Comparison of ENCODE assay signal across 19 cellular contexts in genomic region chr3:22836131-22836530, GRCh38.
DNase-seq lines count a peak whose midpoint lies in the region; ATAC-seq and TF ChIP-seq lines count a peak whose summit lies in the region.
"Had no signal": no experiment of that assay in that cellular context is flagged by ENCODE, and none has a peak within 500 bp of the region (broad histone marks: within the 10 kb centered on the region; RNA-seq: fewer than 3 reads in every experiment).

No MANE protein-coding gene starts in this region.

- H3K36me3 ChIP-seq in lung (ENCODE audit: control insufficient read depth in 2 of 2, insufficient read depth in 2 of 2, low read length in 2 of 2) (no peaks in the 10 kb centered on the region), smooth muscle cell (ENCODE audit: low read depth) (no peaks in the 10 kb centered on the region)

- H3F3A ChIP-seq in smooth muscle cell (ENCODE audit: low read depth): peaks cover 11% of the 10 kb centered on the region

- H3K27ac ChIP-seq in lung (ENCODE audit: low read depth in 1 of 2, low read length in 1 of 2): no peak overlapping the region
- peak overlapping the region; percentile 51 for H3K27ac ChIP-seq in smooth muscle cell (ENCODE audit: low read depth)
- H3K27ac ChIP-seq: C4-2B had no signal

- peak overlapping the region; percentile 19 for H3K27ac Mint-ChIP-seq in dendritic cell treated with granulocyte-macrophage colony-stimulating factor and Interleukin-4, amounts not matched to agents 40 ng/mL and 50 ng/mL, for 4 days

- no peaks in the 10 kb centered on the region for H3K27me3 ChIP-seq in lung (ENCODE audit: control insufficient read depth, insufficient read depth)
- no peaks in the 10 kb centered on the region for H3K27me3 ChIP-seq in smooth muscle cell (ENCODE audit: low read depth)

- no peaks in the 10 kb centered on the region for H4K20me1 ChIP-seq in smooth muscle cell (ENCODE audit: low read depth)

- intact Hi-C loops in dendritic cell treated with granulocyte-macrophage colony-stimulating factor and Interleukin-4, amounts not matched to agents 40 ng/mL and 50 ng/mL, for 4 days (cut with micrococcal nuclease): no loop called here

- H3K4me2 ChIP-seq in smooth muscle cell: peak overlapping the region; percentile 56

- H3K4me1 ChIP-seq in lung (ENCODE audit: control insufficient read depth in 2 of 2, insufficient read depth in 2 of 2, low read length in 2 of 2) (no peaks in the 10 kb centered on the region), smooth muscle cell (ENCODE audit: low read depth) (peaks cover 11% of the 10 kb centered on the region)

- no peak overlapping the region for H3K9ac ChIP-seq in smooth muscle cell (ENCODE audit: low read depth)

- H3K27me3 Mint-ChIP-seq in dendritic cell treated with granulocyte-macrophage colony-stimulating factor and Interleukin-4, amounts not matched to agents 40 ng/mL and 50 ng/mL, for 4 days: no peaks in the 10 kb centered on the region

- H2AFZ ChIP-seq in smooth muscle cell (ENCODE audit: low read depth): peak overlapping the region; percentile 54

- TF ChIP-seq CTCF in lung (IDR thresholded peaks at IDR 0.05; ENCODE audit: control extremely low read depth, extremely low read depth): no peak
- TF ChIP-seq CTCF in smooth muscle cell (IDR thresholded peaks at IDR 0.05; ENCODE audit: borderline replicate concordance, insufficient read depth, poor library complexity, severe bottlenecking): no peak

- WGBS in lung, 2 donors: 38 to 40% methylated on average over 1 of the region's 1 CpG
- 23% methylated on average over 1 of the region's 1 CpG for WGBS in smooth muscle cell (ENCODE audit: low lambda C conversion rate)

- DNase-seq in Jurkat, Clone E6-1 (ENCODE audit: low read depth, low spot score): peak; percentile 5
- peak; percentile 81 for DNase-seq in lung (ENCODE audit: low spot score)
- DNase-seq in smooth muscle cell (lab: John Stamatoyannopoulos, UW; ENCODE audit: unreplicated experiment): no peak
- DNase-seq in NAMALWA (ENCODE audit: low spot score): no peak
- DNase-seq in 8988T: no peak
- DNase-seq: AML-193; DMS 273 treated with DMSO at 0.1 percent for 48 hours; GDM1; KG1; MV-4-11; NCI-H1436; NCI-H1930; NCI-H748 treated with DMSO at 0.1 percent for 48 hours; NK-92 treated with Interleukin-12 subunit alpha and Interleukin-12 subunit beta, amount 100 ng/mL, for 24 hours had no signal

- H3K9me3 Mint-ChIP-seq in dendritic cell treated with granulocyte-macrophage colony-stimulating factor and Interleukin-4, amounts not matched to agents 40 ng/mL and 50 ng/mL, for 4 days: no peaks in the 10 kb centered on the region

- H3K4me3 Mint-ChIP-seq in dendritic cell treated with granulocyte-macrophage colony-stimulating factor and Interleukin-4, amounts not matched to agents 40 ng/mL and 50 ng/mL, for 4 days: no peak overlapping the region

- H3K4me1 Mint-ChIP-seq in dendritic cell treated with granulocyte-macrophage colony-stimulating factor and Interleukin-4, amounts not matched to agents 40 ng/mL and 50 ng/mL, for 4 days (ENCODE audit: low read depth): peaks cover 10% of the 10 kb centered on the region

- no peak overlapping the region for H3K4me3 ChIP-seq in Jurkat, Clone E6-1 (ENCODE audit: low read length)
- H3K4me3 ChIP-seq in lung (no peak overlapping the region), smooth muscle cell (no peak overlapping the region)

- no peaks in the 10 kb centered on the region for H3K36me3 Mint-ChIP-seq in dendritic cell treated with granulocyte-macrophage colony-stimulating factor and Interleukin-4, amounts not matched to agents 40 ng/mL and 50 ng/mL, for 4 days (ENCODE audit: low read depth)

- no peaks in the 10 kb centered on the region for H3K79me2 ChIP-seq in smooth muscle cell (ENCODE audit: low read depth)

- no peaks in the 10 kb centered on the region for H3K9me3 ChIP-seq in lung (ENCODE audit: control insufficient read depth in 2 of 2, insufficient read depth in 1 of 2, low read length in 1 of 2)
- H3K9me3 ChIP-seq in smooth muscle cell (replicated peaks; ENCODE audit: low read depth): no peaks in the 10 kb centered on the region

- ATAC-seq in lung (ENCODE audit: insufficient read depth, low FRiP score): peak; percentile 76
- no peak for ATAC-seq in HG03565 (IDR thresholded peaks at IDR 0.05; ENCODE audit: unreplicated experiment)
- ATAC-seq: HepG2, Right ventricle myocardium inferior had no signal

Comparison
In these comparisons a context has a peak if more than half of its experiments do, and no peak if none do; other contexts are left out.
1. DNase-seq: peak in Jurkat, Clone E6-1 (single experiment) and lung (single experiment); none in smooth muscle cell (single experiment), NAMALWA (single experiment) and 8988T (single experiment).